ENCODE assay signal across 9 cellular contexts in genomic region chr2:136057023-136057801, GRCh38.
A peak's percentile ranks its signal among the peaks of the same experiment; 100 is the strongest.
DNase-seq lines count a peak whose midpoint lies in the region; ATAC-seq and TF ChIP-seq lines count a peak whose summit lies in the region.
"Had no signal": no experiment of that assay in that cellular context is flagged by ENCODE, and none has a peak within 500 bp of the region (broad histone marks: within the 10 kb centered on the region; RNA-seq: fewer than 3 reads in every experiment).

No MANE protein-coding gene starts in this region.

- DNase-seq in GM23338 (ENCODE audit: low spot score) (no peak), neural progenitor cell (ENCODE audit: low spot score) (no peak), Kasumi-1 (lab: John Stamatoyannopoulos, UW) (no peak), AML-193 (lab: John Stamatoyannopoulos, UW) (no peak), Ammon's horn (ENCODE audit: low spot score) (no peak), NCI-H128 (lab: John Stamatoyannopoulos, UW; ENCODE audit: unreplicated experiment) (no peak)

- H3K79me2 ChIP-seq in GM23338 (replicated peaks; ENCODE audit: insufficient read depth) (no peaks in the 10 kb centered on the region), OCI-LY3 (ENCODE audit: low read length) (no peaks in the 10 kb centered on the region), neural progenitor cell (ENCODE audit: low read depth) (no peaks in the 10 kb centered on the region)

- H3K9me3 Mint-ChIP-seq in GM23338 (no peaks in the 10 kb centered on the region; the same call in 2 of the 3 replicates), neural progenitor cell (peaks cover 5% of the 10 kb centered on the region)

- H3K4me3 Mint-ChIP-seq in GM23338 (no peak overlapping the region), neural progenitor cell (no peak overlapping the region)

- no peaks in the 10 kb centered on the region for H3K36me3 Mint-ChIP-seq in GM23338 (ENCODE audit: low read depth)
- peaks cover 3% of the 10 kb centered on the region for H3K36me3 Mint-ChIP-seq in neural progenitor cell

- H3K4me2 ChIP-seq in GM23338 (no peak overlapping the region), OCI-LY3 (ENCODE audit: low read length) (peak overlapping the region; percentile 93), neural progenitor cell (no peak overlapping the region)

- ATAC-seq in GM18858 (IDR thresholded peaks at IDR 0.05; ENCODE audit: unreplicated experiment) (peak; percentile 31), GM23338 (no peak)

- peaks cover 4% of the 10 kb centered on the region; the same call in 1 of the 2 replicates for H3K9me2 ChIP-seq in GM23338 (ENCODE audit: insufficient read depth)

- H4K20me1 ChIP-seq in GM23338 (replicated peaks; ENCODE audit: insufficient read depth) (no peaks in the 10 kb centered on the region), OCI-LY3 (ENCODE audit: insufficient read depth, low read length) (no peaks in the 10 kb centered on the region), neural progenitor cell (ENCODE audit: low read depth) (no peaks in the 10 kb centered on the region)

- no peaks in the 10 kb centered on the region for H3F3A ChIP-seq in GM23338 (replicated peaks; ENCODE audit: low read depth)
- no peaks in the 10 kb centered on the region for H3F3A ChIP-seq in neural progenitor cell (ENCODE audit: low read depth)

- H3K27me3 ChIP-seq in GM23338 (ENCODE audit: insufficient read depth) (no peaks in the 10 kb centered on the region), OCI-LY3 (ENCODE audit: low read depth, low read length) (no peaks in the 10 kb centered on the region), neural progenitor cell (no peaks in the 10 kb centered on the region)

- H3K4me3 ChIP-seq in GM23338 (no peak overlapping the region), OCI-LY3 (ENCODE audit: low read length) (peak overlapping the region; percentile 61), neural progenitor cell (no peak overlapping the region)
- H3K4me3 ChIP-seq: skin epidermis had no signal

- H3K27ac Mint-ChIP-seq in GM23338, result no peak overlapping the region
- peak overlapping the region; percentile 67 for H3K27ac Mint-ChIP-seq in neural progenitor cell

- H3K9me3 ChIP-seq in OCI-LY3 (ENCODE audit: insufficient read depth, low read length), result no peaks in the 10 kb centered on the region
- H3K9me3 ChIP-seq in neural progenitor cell (ENCODE audit: low read depth), result no peaks in the 10 kb centered on the region

- H3K4me1 Mint-ChIP-seq in GM23338 (peaks cover 5% of the 10 kb centered on the region; the same call in 1 of the 3 replicates), neural progenitor cell (peaks cover 16% of the 10 kb centered on the region)

- H2AFZ ChIP-seq in GM23338, result peak overlapping the region; percentile 89; the same call in 1 of the 2 replicates
- H2AFZ ChIP-seq in OCI-LY3 (ENCODE audit: low read depth, low read length), result no peak overlapping the region
- H2AFZ ChIP-seq in neural progenitor cell (replicated peaks), result no peak overlapping the region

- H3K4me1 ChIP-seq in GM23338 (ENCODE audit: insufficient read depth) (no peaks in the 10 kb centered on the region), OCI-LY3 (ENCODE audit: low read length) (peaks cover 84% of the 10 kb centered on the region), neural progenitor cell (no peaks in the 10 kb centered on the region)

- H3K27ac ChIP-seq in GM23338 (ENCODE audit: low read depth) (no peak overlapping the region), OCI-LY3 (ENCODE audit: low read length) (peak overlapping the region; percentile 99), neural progenitor cell (no peak overlapping the region)

- H3K9ac ChIP-seq in OCI-LY3 (ENCODE audit: low read length), result peak overlapping the region; percentile 89
- H3K9ac ChIP-seq in neural progenitor cell, result no peak overlapping the region

- H3K36me3 ChIP-seq in GM23338 (ENCODE audit: insufficient read depth), result no peaks in the 10 kb centered on the region
- no peaks in the 10 kb centered on the region for H3K36me3 ChIP-seq in OCI-LY3 (replicated peaks; ENCODE audit: low read depth, low read length)
- H3K36me3 ChIP-seq in neural progenitor cell, result no peaks in the 10 kb centered on the region

- TF ChIP-seq CTCF in GM23338 (conservative IDR thresholded peaks at IDR 0.05; ENCODE audit: low read depth in 2 of 2) (no peak), OCI-LY3 (IDR thresholded peaks at IDR 0.05; ENCODE audit: low read depth, low read length) (no peak), neural progenitor cell (IDR thresholded peaks at IDR 0.05) (no peak)

- H3K27me3 Mint-ChIP-seq in GM23338 (ENCODE audit: insufficient read depth, low read depth, poor library complexity), result no peaks in the 10 kb centered on the region
- H3K27me3 Mint-ChIP-seq in neural progenitor cell (ENCODE audit: insufficient read depth, low read depth), result peaks cover 6% of the 10 kb centered on the region

TF ChIP-seq in GM23338, 12 proteins besides CTCF, POLR2A, EP300 and RAD21 (continues in another document):
- TF ChIP-seq JUNB (IDR thresholded peaks at IDR 0.05; ENCODE audit: unreplicated experiment) (no peak), POLR2AphosphoS5 (IDR thresholded peaks at IDR 0.05; ENCODE audit: low read depth) (no peak), ETS1 (IDR thresholded peaks at IDR 0.05) (no peak), STAT1 (IDR thresholded peaks at IDR 0.05; ENCODE audit: unreplicated experiment) (no peak), ZNF331 (CRISPR knock-in tag; IDR thresholded peaks at IDR 0.05; ENCODE audit: low read depth) (no peak), CREB1 (CRISPR knock-in tag; IDR thresholded peaks at IDR 0.05; ENCODE audit: low read depth) (no peak), ZNF114 (CRISPR knock-in tag; IDR thresholded peaks at IDR 0.05) (no peak), EZH2phosphoT487 (IDR thresholded peaks at IDR 0.05; ENCODE audit: unreplicated experiment) (no peak), NANOG (IDR thresholded peaks at IDR 0.05; ENCODE audit: borderline replicate concordance) (no peak), EZH2 (IDR thresholded peaks at IDR 0.05; ENCODE audit: low read depth, unreplicated experiment) (no peak), REST (IDR thresholded peaks at IDR 0.05; ENCODE audit: unreplicated experiment) (no peak)
